Comparison of ENCODE assay signal across 9 cellular contexts in the genomic region with DNA sequence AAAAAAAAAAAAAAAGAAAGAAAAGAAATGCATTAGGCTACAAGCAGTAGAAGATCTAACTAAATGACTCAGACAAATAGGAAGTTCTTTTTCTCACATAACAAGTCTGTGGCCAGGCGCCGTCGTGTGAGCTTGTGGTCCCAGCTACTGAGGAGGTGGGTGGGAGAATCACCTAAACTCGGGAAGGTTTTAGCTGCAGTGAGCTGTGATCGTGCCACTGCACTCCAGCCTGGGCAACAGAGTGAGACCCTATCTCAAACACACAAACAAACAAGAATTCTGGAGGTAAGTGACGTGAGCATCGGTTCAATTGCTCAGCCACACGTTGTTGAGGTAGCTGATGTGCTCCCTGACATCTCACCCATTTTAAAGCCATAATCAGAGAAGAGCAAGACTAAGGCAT. TPM values are rescaled to one million over a fixed set of nuclear protein-coding genes. Genes with fewer than 3 reads are reported as not detected.
DNase-seq lines count a peak whose midpoint lies in the region.
"Had no signal": no experiment of that assay in that cellular context is flagged by ENCODE, and none has a peak within 500 bp of the region (broad histone marks: within the 10 kb centered on the region; RNA-seq: fewer than 3 reads in every experiment).

No MANE protein-coding gene starts in this region.

- peak overlapping the region; percentile 76 to 87 (median 79) for H3K4me3 Mint-ChIP-seq in immature natural killer cell

- peak; percentile 37 for DNase-seq in activated CD4-positive, alpha-beta T cell treated with anti-CD3 and anti-CD28 coated beads for 48 hours
- no peak for DNase-seq in activated CD4-positive, alpha-beta T cell treated with anti-CD3 and anti-CD28 coated beads, Interleukin-2, amount 50 U/mL, for 4 hours
- DNase-seq in activated CD8-positive, alpha-beta memory T cell treated with anti-CD3 and anti-CD28 coated beads for 24 hours, result peak; percentile 72
- DNase-seq in immature natural killer cell, result peak; percentile 80 to 85 (median 80)
- peak; percentile 8 to 11 for DNase-seq in stimulated activated CD8-positive, alpha-beta memory T cell treated with anti-CD3 and anti-CD28 coated beads, Interleukin-7, amount 100 ng/mL, for 48 hours (ENCODE audit: extremely low read depth in 1 of 2, low read depth in 1 of 2)
- no peak for DNase-seq in dedifferentiated amniotic fluid mesenchymal stem cell (ENCODE audit: extremely low spot score)
- DNase-seq in NCI-H187 (lab: John Stamatoyannopoulos, UW), result no peak
- no peak for DNase-seq in NCI-H1436 treated with DMSO at 0.1 percent for 48 hours (lab: John Stamatoyannopoulos, UW)
- DNase-seq: Right ventricle myocardium superior had no signal

- H3K9me3 Mint-ChIP-seq in immature natural killer cell, result no peaks in the 10 kb centered on the region

- peaks cover 0 to 5% (median 0%) of the 10 kb centered on the region in 3 donors for H3K36me3 Mint-ChIP-seq in immature natural killer cell

- H3K4me1 Mint-ChIP-seq in immature natural killer cell, result peaks cover 29 to 35% of the 10 kb centered on the region in 2 donors

- peaks cover 0 to 4% (median 3%) of the 10 kb centered on the region in 3 donors for H3K27me3 Mint-ChIP-seq in immature natural killer cell (ENCODE audit: low read depth in 3 of 3)

- peak overlapping the region; percentile 82 to 98 (median 96) for H3K27ac Mint-ChIP-seq in immature natural killer cell

RNA-seq across cellular contexts. Expression of a gene that starts 37.9 kb away (rescaled TPM):
- 1 to 10 TPM; 5.0 to 9.3 (median 5.1) TPM for polyA plus RNA-seq in immature natural killer cell

Comparison
In these comparisons a context has a peak if more than half of its experiments do, and no peak if none do; other contexts are left out.
1. DNase-seq: peak in activated CD4-positive, alpha-beta T cell treated with anti-CD3 and anti-CD28 coated beads for 48 hours (single experiment), activated CD8-positive, alpha-beta memory T cell treated with anti-CD3 and anti-CD28 coated beads for 24 hours (single experiment), immature natural killer cell (3 of 3) and stimulated activated CD8-positive, alpha-beta memory T cell treated with anti-CD3 and anti-CD28 coated beads, Interleukin-7, amount 100 ng/mL, for 48 hours (2 of 2); none in activated CD4-positive, alpha-beta T cell treated with anti-CD3 and anti-CD28 coated beads, Interleukin-2, amount 50 U/mL, for 4 hours (0 of 2), dedifferentiated amniotic fluid mesenchymal stem cell (single experiment), NCI-H187 (0 of 2) and NCI-H1436 treated with DMSO at 0.1 percent for 48 hours (single experiment).